24 cellular contexts compared by ENCODE assay signal in genomic region chr21:27831177-27831576, GRCh38.
"Had no signal": no experiment of that assay in that cellular context is flagged by ENCODE, and none has a peak within 500 bp of the region (broad histone marks: within the 10 kb centered on the region; RNA-seq: fewer than 3 reads in every experiment).

No MANE protein-coding gene starts in this region.

- H3K9ac ChIP-seq: parathyroid adenoma had no signal

- H3K9me3 ChIP-seq: esophagus squamous epithelium, gastrocnemius medialis, mucosa of descending colon, neutrophil, testis, tibial artery had no signal

- H3K27me3 ChIP-seq: esophagus squamous epithelium, gastrocnemius medialis, left lung, neutrophil, spleen, testis, tibial artery had no signal

- H3K36me3 ChIP-seq: esophagus squamous epithelium, gastrocnemius medialis, left lung, neutrophil, spleen, tibial artery had no signal

- H3K4me1 ChIP-seq: gastrocnemius medialis, left lung, parathyroid adenoma, spleen, testis had no signal

- H3K36me3 Mint-ChIP-seq: natural killer cell treated with Interleukin-12 subunit alpha and Interleukin-12 subunit beta and Interleukin-15 and Interleukin-18, amount 100 ng/mL, for 72 hours; stimulated activated memory B cell treated with anti-CD40 and anti-IgM and Interleukin-4, amounts not matched to agents 10 μg/mL and 1 μg/mL and 100 μg/mL, for 72 hours; type B pancreatic cell had no signal

- H3K27ac ChIP-seq: coronary artery, gastrocnemius medialis, neutrophil, parathyroid adenoma, spleen, testis, tibial artery had no signal

- H3K4me3 ChIP-seq: coronary artery, esophagus squamous epithelium, gastrocnemius medialis, left lung, mucosa of descending colon, spleen, testis, tibial artery had no signal

- H3K27ac Mint-ChIP-seq: effector memory CD8-positive, alpha-beta T cell; natural killer cell treated with Interleukin-12 subunit alpha and Interleukin-12 subunit beta and Interleukin-15 and Interleukin-18, amount 100 ng/mL, for 72 hours; progenitor cell of endocrine pancreas; stimulated activated memory B cell treated with anti-CD40 and anti-IgM and Interleukin-4, amounts not matched to agents 10 μg/mL and 1 μg/mL and 100 μg/mL, for 72 hours; type B pancreatic cell had no signal

- DNase-seq: dermis blood vessel endothelial cell; effector memory CD8-positive, alpha-beta T cell; erythroblast; esophagus squamous epithelium; gastrocnemius medialis; head of caudate nucleus; left cardiac atrium; left lung; mucosa of descending colon; naive B cell; spleen; stimulated activated CD4-positive, alpha-beta T cell treated with anti-CD3 and anti-CD28 coated beads, Interleukin-4, amount 100 ng/mL, for 4 hours; stimulated activated naive CD8-positive, alpha-beta T cell treated with anti-CD3 and anti-CD28 coated beads, Interleukin-15, Interleukin-2, amounts not matched to agents 100 U/mL and 50 U/mL, for 24 hours; substantia nigra; testis; tibial artery had no signal

- ATAC-seq: effector memory CD8-positive, alpha-beta T cell; gastrocnemius medialis; left cardiac atrium; mucosa of descending colon; natural killer cell treated with Interleukin-12 subunit alpha and Interleukin-12 subunit beta and Interleukin-15 and Interleukin-18, amount 100 ng/mL, for 72 hours; sciatic nerve; stimulated activated memory B cell treated with anti-CD40 and anti-IgM and Interleukin-4, amounts not matched to agents 10 μg/mL and 1 μg/mL and 100 μg/mL, for 72 hours; stimulated activated naive CD8-positive, alpha-beta T cell treated with anti-CD3 and anti-CD28 coated beads, Interleukin-15, Interleukin-2, amounts not matched to agents 100 U/mL and 50 U/mL, for 24 hours had no signal
